ENCODE assay signal across 2 cellular contexts in the genomic region with DNA sequence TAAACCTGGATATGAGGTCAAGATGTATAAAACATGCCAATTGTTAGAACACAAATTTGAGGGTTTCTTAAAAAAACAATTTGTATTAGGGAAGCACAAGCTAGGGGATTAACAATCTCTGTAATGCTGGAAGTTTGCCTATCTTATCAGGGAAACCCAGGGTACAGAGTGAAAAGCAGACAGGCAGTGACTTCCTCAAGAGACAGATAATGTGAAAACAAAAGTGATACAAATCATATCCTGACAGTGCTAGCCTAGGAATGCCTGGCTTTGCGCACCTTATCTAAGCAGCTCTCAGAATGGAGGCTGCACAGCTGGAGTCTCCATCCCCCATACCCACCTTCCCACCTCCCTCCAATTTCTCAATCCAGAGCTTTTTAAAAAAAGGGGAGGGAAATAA.
TF ChIP-seq lines count a peak whose summit lies in the region.

No MANE protein-coding gene starts in this region.

TF ChIP-seq in HepG2, 621 proteins besides CTCF, POLR2A, EP300 and RAD21:
- TF ChIP-seq POLR2AphosphoS2 (IDR thresholded peaks at IDR 0.05; ENCODE audit: low read depth, low read length) (no peak), ZNF337 (CRISPR knock-in tag; IDR thresholded peaks at IDR 0.05; ENCODE audit: borderline replicate concordance, low read depth) (no peak), ZMYM2 (CRISPR knock-in tag; IDR thresholded peaks at IDR 0.05) (no peak), ZNF468 (CRISPR knock-in tag; IDR thresholded peaks at IDR 0.05) (no peak), ZSCAN31 (CRISPR knock-in tag; IDR thresholded peaks at IDR 0.05; ENCODE audit: low read depth) (no peak)
TF ChIP-seq in HepG2: peak in this region for 0.

TF ChIP-seq in WTC11, 78 proteins besides CTCF, POLR2A, EP300 and RAD21 (continued from another document):
- TF ChIP-seq HMGA2 (CRISPR knock-in tag; IDR thresholded peaks at IDR 0.05) (no peak), FOXK1 (CRISPR knock-in tag; IDR thresholded peaks at IDR 0.05) (no peak), RELA (CRISPR knock-in tag; IDR thresholded peaks at IDR 0.05; ENCODE audit: borderline replicate concordance) (no peak), ZNF138 (CRISPR knock-in tag; conservative IDR thresholded peaks at IDR 0.05) (no peak), FOXJ3 (CRISPR knock-in tag; IDR thresholded peaks at IDR 0.05; ENCODE audit: borderline replicate concordance) (no peak), GRHL2 (CRISPR knock-in tag; IDR thresholded peaks at IDR 0.05; ENCODE audit: insufficient replicate concordance, severe bottlenecking) (no peak), ZNF317 (CRISPR knock-in tag; IDR thresholded peaks at IDR 0.05; ENCODE audit: borderline replicate concordance, low read depth) (no peak), GABPB1 (CRISPR knock-in tag; IDR thresholded peaks at IDR 0.05) (no peak), KAT7 (CRISPR knock-in tag; IDR thresholded peaks at IDR 0.05; ENCODE audit: borderline replicate concordance) (no peak)
- TF ChIP-seq, protein P1, sequence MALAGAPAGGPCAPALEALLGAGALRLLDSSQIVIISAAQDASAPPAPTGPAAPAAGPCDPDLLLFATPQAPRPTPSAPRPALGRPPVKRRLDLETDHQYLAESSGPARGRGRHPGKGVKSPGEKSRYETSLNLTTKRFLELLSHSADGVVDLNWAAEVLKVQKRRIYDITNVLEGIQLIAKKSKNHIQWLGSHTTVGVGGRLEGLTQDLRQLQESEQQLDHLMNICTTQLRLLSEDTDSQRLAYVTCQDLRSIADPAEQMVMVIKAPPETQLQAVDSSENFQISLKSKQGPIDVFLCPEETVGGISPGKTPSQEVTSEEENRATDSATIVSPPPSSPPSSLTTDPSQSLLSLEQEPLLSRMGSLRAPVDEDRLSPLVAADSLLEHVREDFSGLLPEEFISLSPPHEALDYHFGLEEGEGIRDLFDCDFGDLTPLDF (CRISPR knock-in tag; IDR thresholded peaks at IDR 0.05) = no peak
- TF ChIP-seq, protein P2, sequence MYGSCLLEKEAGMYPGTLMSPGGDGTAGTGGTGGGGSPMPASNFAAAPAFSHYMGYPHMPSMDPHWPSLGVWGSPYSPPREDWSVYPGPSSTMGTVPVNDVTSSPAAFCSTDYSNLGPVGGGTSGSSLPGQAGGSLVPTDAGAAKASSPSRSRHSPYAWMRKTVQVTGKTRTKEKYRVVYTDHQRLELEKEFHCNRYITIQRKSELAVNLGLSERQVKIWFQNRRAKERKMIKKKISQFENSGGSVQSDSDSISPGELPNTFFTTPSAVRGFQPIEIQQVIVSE (CRISPR knock-in tag; IDR thresholded peaks at IDR 0.05; ENCODE audit: borderline replicate concordance) = no peak
- TF ChIP-seq, protein P3, sequence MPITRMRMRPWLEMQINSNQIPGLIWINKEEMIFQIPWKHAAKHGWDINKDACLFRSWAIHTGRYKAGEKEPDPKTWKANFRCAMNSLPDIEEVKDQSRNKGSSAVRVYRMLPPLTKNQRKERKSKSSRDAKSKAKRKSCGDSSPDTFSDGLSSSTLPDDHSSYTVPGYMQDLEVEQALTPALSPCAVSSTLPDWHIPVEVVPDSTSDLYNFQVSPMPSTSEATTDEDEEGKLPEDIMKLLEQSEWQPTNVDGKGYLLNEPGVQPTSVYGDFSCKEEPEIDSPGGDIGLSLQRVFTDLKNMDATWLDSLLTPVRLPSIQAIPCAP (CRISPR knock-in tag; IDR thresholded peaks at IDR 0.05) = no peak
- TF ChIP-seq, protein P4, sequence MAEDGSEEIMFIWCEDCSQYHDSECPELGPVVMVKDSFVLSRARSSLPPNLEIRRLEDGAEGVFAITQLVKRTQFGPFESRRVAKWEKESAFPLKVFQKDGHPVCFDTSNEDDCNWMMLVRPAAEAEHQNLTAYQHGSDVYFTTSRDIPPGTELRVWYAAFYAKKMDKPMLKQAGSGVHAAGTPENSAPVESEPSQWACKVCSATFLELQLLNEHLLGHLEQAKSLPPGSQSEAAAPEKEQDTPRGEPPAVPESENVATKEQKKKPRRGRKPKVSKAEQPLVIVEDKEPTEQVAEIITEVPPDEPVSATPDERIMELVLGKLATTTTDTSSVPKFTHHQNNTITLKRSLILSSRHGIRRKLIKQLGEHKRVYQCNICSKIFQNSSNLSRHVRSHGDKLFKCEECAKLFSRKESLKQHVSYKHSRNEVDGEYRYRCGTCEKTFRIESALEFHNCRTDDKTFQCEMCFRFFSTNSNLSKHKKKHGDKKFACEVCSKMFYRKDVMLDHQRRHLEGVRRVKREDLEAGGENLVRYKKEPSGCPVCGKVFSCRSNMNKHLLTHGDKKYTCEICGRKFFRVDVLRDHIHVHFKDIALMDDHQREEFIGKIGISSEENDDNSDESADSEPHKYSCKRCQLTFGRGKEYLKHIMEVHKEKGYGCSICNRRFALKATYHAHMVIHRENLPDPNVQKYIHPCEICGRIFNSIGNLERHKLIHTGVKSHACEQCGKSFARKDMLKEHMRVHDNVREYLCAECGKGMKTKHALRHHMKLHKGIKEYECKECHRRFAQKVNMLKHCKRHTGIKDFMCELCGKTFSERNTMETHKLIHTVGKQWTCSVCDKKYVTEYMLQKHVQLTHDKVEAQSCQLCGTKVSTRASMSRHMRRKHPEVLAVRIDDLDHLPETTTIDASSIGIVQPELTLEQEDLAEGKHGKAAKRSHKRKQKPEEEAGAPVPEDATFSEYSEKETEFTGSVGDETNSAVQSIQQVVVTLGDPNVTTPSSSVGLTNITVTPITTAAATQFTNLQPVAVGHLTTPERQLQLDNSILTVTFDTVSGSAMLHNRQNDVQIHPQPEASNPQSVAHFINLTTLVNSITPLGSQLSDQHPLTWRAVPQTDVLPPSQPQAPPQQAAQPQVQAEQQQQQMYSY (CRISPR knock-in tag; IDR thresholded peaks at IDR 0.05) = no peak
- TF ChIP-seq, protein P5, sequence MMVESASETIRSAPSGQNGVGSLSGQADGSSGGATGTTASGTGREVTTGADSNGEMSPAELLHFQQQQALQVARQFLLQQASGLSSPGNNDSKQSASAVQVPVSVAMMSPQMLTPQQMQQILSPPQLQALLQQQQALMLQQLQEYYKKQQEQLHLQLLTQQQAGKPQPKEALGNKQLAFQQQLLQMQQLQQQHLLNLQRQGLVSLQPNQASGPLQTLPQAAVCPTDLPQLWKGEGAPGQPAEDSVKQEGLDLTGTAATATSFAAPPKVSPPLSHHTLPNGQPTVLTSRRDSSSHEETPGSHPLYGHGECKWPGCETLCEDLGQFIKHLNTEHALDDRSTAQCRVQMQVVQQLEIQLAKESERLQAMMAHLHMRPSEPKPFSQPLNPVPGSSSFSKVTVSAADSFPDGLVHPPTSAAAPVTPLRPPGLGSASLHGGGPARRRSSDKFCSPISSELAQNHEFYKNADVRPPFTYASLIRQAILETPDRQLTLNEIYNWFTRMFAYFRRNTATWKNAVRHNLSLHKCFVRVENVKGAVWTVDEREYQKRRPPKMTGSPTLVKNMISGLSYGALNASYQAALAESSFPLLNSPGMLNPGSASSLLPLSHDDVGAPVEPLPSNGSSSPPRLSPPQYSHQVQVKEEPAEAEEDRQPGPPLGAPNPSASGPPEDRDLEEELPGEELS (CRISPR knock-in tag; IDR thresholded peaks at IDR 0.05) = no peak
- TF ChIP-seq, protein P6, sequence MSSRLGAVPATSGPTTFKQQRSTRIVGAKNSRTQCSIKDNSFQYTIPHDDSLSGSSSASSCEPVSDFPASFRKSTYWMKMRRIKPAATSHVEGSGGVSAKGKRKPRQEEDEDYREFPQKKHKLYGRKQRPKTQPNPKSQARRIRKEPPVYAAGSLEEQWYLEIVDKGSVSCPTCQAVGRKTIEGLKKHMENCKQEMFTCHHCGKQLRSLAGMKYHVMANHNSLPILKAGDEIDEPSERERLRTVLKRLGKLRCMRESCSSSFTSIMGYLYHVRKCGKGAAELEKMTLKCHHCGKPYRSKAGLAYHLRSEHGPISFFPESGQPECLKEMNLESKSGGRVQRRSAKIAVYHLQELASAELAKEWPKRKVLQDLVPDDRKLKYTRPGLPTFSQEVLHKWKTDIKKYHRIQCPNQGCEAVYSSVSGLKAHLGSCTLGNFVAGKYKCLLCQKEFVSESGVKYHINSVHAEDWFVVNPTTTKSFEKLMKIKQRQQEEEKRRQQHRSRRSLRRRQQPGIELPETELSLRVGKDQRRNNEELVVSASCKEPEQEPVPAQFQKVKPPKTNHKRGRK (CRISPR knock-in tag; IDR thresholded peaks at IDR 0.05; ENCODE audit: borderline replicate concordance) = no peak
TF ChIP-seq in WTC11: peak in this region for 0.
